8 cellular contexts compared by ENCODE assay signal in genomic region chr15:42107483-42107882, GRCh38. TPM values are rescaled to one million over a fixed set of nuclear protein-coding genes. Genes with fewer than 3 reads are reported as not detected.
DNase-seq lines count a peak whose midpoint lies in the region; ATAC-seq, FAIRE-seq and TF ChIP-seq lines count a peak whose summit lies in the region.

No MANE protein-coding gene starts in this region.

- no peaks in the 10 kb centered on the region for H3K27me3 Mint-ChIP-seq in endodermal cell (ENCODE audit: insufficient read depth)

- no peak for FAIRE-seq in pancreas (lab: Jason Lieb, UNC)

- no peaks in the 10 kb centered on the region for H3K27me3 ChIP-seq in pancreas
- H3K27me3 ChIP-seq in endodermal cell (ENCODE audit: control insufficient read depth, insufficient read depth, low read length, poor library complexity, severe bottlenecking), result no peaks in the 10 kb centered on the region

- 14 to 15% methylated on average over 8 of the region's 8 CpGs for WGBS in pancreas, 2 donors
- 92 to 99% methylated on average over 7 to 8 of the region's 8 CpGs for WGBS in endodermal cell (ENCODE audit: insufficient coverage in 1 of 2, insufficient read length in 1 of 2), 2 experiments

- no peaks in the 10 kb centered on the region for H3K4me1 Mint-ChIP-seq in endodermal cell

- no peak overlapping the region for H3K9ac ChIP-seq in endodermal cell (ENCODE audit: extremely low read depth, low read length, poor library complexity, severe bottlenecking)

- peak; percentile 53 to 64 (median 60) for ATAC-seq in pancreas
- no peak for ATAC-seq in GM18868 (IDR thresholded peaks at IDR 0.05; ENCODE audit: unreplicated experiment)
- ATAC-seq in GM18519 (IDR thresholded peaks at IDR 0.05; ENCODE audit: low FRiP score, unreplicated experiment), result no peak

- POLR2A ChIA-PET in GM10248 (lab: Yijun Ruan, JAX), result no interaction called here

- CTCF ChIA-PET in GM10248 (lab: Yijun Ruan, JAX), result interaction anchor here (0.6 to 2.0 kb wide), 4 partner anchors 13 to 118 kb away, joined by 3 to 5 read pairs (median 3); partner anchors contain the start of gene PLA2G4D

- no peak overlapping the region for H3K27ac ChIP-seq in pancreas
- no peak overlapping the region for H3K27ac ChIP-seq in endodermal cell (ENCODE audit: low read depth, low read length)

- intact Hi-C loops in pancreas (cut with DNase I), result no loop called here

- DNase-seq in GM10248 (ENCODE audit: extremely low spot score) (peak; percentile 5), NCI-H1105 (lab: John Stamatoyannopoulos, UW) (peak; percentile 68), activated T-cell treated with anti-CD3 and anti-CD28 coated beads for 48 hours (ENCODE audit: low read depth) (peak; percentile 45), pancreas (peak in 1 of 6 donors; percentile 41), SIG-M5 treated with dmso at 0.1 percent for 504 hours (lab: John Stamatoyannopoulos, UW; ENCODE audit: unreplicated experiment) (no peak), endodermal cell (no peak)

- H3K9me3 ChIP-seq in pancreas (no peaks in the 10 kb centered on the region), endodermal cell (ENCODE audit: control insufficient read depth, low read length) (no peaks in the 10 kb centered on the region)

- no peaks in the 10 kb centered on the region for H3K36me3 Mint-ChIP-seq in endodermal cell (ENCODE audit: low read depth)

- no peak for TF ChIP-seq CTCF in GM10248 (IDR thresholded peaks at IDR 0.05; ENCODE audit: control extremely low read depth, extremely low read depth, low read depth, missing control alignments)
- no peak for TF ChIP-seq CTCF in pancreas (IDR thresholded peaks at IDR 0.05)
- no peak for TF ChIP-seq CTCF in endodermal cell (conservative IDR thresholded peaks at IDR 0.05)

- H3K27ac Mint-ChIP-seq in endodermal cell, result no peak overlapping the region

- H3K9me3 Mint-ChIP-seq in endodermal cell, result no peaks in the 10 kb centered on the region

- H3K4me3 Mint-ChIP-seq in endodermal cell, result no peak overlapping the region

- no peaks in the 10 kb centered on the region for H3K36me3 ChIP-seq in pancreas
- H3K36me3 ChIP-seq in endodermal cell (ENCODE audit: control insufficient read depth, insufficient read depth, low read length), result no peaks in the 10 kb centered on the region

- H3K4me3 ChIP-seq in pancreas (no peak overlapping the region), endodermal cell (ENCODE audit: low read length) (no peak overlapping the region)

- no peaks in the 10 kb centered on the region for H3K4me1 ChIP-seq in pancreas
- H3K4me1 ChIP-seq in endodermal cell (ENCODE audit: control insufficient read depth, insufficient read depth, low read length), result no peaks in the 10 kb centered on the region

RNA-seq across cellular contexts. Expression of gene PLA2G4D, which starts 13.1 kb away (rescaled TPM):
- total RNA-seq in pancreas (under 1 TPM in 2 of 6 donors, not detected in 4; 0.09 to 0.31 TPM), endodermal cell (not detected)
- polyA plus RNA-seq in pancreas, result under 1 TPM; 0.04 to 0.05 TPM
- not detected for polyA plus RNA-seq in endodermal cell (2013, experiment 1 of 2)
- polyA plus RNA-seq in endodermal cell (2013, experiment 2 of 2), result not detected

RNA-seq across cellular contexts. Expression of gene PLA2G4F, which starts 49.0 kb away (rescaled TPM):
- total RNA-seq in pancreas (1 to 10 TPM in 1 of 6 donors, under 1 TPM in 5; 0.08 to 1.1 (median 0.26) TPM), endodermal cell (under 1 TPM in 1 of 2 donors, not detected in 1; 0.22 TPM)
- under 1 TPM; 0.23 to 0.91 TPM for polyA plus RNA-seq in pancreas
- not detected for polyA plus RNA-seq in endodermal cell (2013, experiment 1 of 2)
- polyA plus RNA-seq in endodermal cell (2013, experiment 2 of 2), result not detected

Comparison
In these comparisons a context has a peak if more than half of its experiments do, and no peak if none do; other contexts are left out.
1. DNase-seq: peak in GM10248 (single experiment), NCI-H1105 (single experiment) and activated T-cell treated with anti-CD3 and anti-CD28 coated beads for 48 hours (single experiment); none in SIG-M5 treated with dmso at 0.1 percent for 504 hours (single experiment) and endodermal cell (single experiment).
2. ATAC-seq: peak in pancreas (4 of 4); none in GM18868 (single experiment) and GM18519 (single experiment).